ENCODE assay signal across 2 cellular contexts in the genomic region with DNA sequence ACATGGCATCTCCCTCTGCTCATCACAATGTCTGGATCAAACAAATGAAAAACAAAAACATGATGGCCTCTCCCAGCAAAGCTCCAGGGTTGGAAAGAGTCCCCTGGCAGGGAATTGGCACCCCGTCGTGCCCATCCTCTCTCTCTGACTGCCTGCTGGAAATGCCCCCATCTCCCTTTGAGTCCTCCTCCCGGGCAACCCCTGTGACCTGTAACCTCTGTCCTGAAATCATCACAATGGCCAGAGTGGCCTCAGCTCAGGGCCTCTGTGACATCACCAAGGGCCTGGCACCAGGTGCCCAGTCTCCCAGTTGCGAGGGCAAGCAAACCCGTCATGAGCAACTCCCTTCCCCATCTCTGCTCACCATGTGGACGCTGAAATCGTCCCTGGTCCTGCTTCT. TPM values are rescaled to one million over a fixed set of nuclear protein-coding genes. Genes with fewer than 3 reads are reported as not detected.
"Had no signal": no experiment of that assay in that cellular context is flagged by ENCODE, and none has a peak within 500 bp of the region (broad histone marks: within the 10 kb centered on the region; RNA-seq: fewer than 3 reads in every experiment).

FAM209A (plus strand) TSS at position 301 of the 400 bp plus-strand sequence; CDS start at position 366, 65 bp downstream.

RNA-seq across cellular contexts. Expression of gene FAM209A, which starts in this region (rescaled TPM):
- total RNA-seq: body of pancreas, cardiac septum had no signal
